19 cellular contexts compared by ENCODE assay signal in genomic region chr12:127984386-127985055, GRCh38.
DNase-seq lines count a peak whose midpoint lies in the region; ATAC-seq, FAIRE-seq and TF ChIP-seq lines count a peak whose summit lies in the region.
"Had no signal": no experiment of that assay in that cellular context is flagged by ENCODE, and none has a peak within 500 bp of the region (broad histone marks: within the 10 kb centered on the region; RNA-seq: fewer than 3 reads in every experiment).

No MANE protein-coding gene starts in this region.

- H3K4me3 ChIP-seq in astrocyte (ENCODE audit: insufficient read depth, low read depth, low read length) (no peak overlapping the region), smooth muscle cell (no peak overlapping the region), esophagus squamous epithelium (no peak overlapping the region)
- H3K4me3 ChIP-seq: BLaER1, K562 had no signal

- no peak for ATAC-seq in GM21381 (IDR thresholded peaks at IDR 0.05; ENCODE audit: unreplicated experiment)
- ATAC-seq: HCT116, K562, Panc1, Right ventricle myocardium inferior had no signal

- H3K27ac Mint-ChIP-seq in astrocyte (ENCODE audit: unreplicated experiment) = no peak overlapping the region

- H3K27me3 ChIP-seq in astrocyte (ENCODE audit: insufficient read depth, low read length) (no peaks in the 10 kb centered on the region), smooth muscle cell (ENCODE audit: low read depth) (no peaks in the 10 kb centered on the region), esophagus squamous epithelium (no peaks in the 10 kb centered on the region)
- H3K27me3 ChIP-seq: BLaER1 had no signal

- DNase-seq in GM03348 (ENCODE audit: low spot score) (peak; percentile 9), astrocyte (ENCODE audit: low read depth) (peak; percentile 66), myocyte (ENCODE audit: low read depth) (peak; percentile 50), smooth muscle cell (lab: John Stamatoyannopoulos, UW; ENCODE audit: unreplicated experiment) (no peak), esophagus squamous epithelium (lab: John Stamatoyannopoulos, UW) (no peak), NAMALWA (ENCODE audit: low spot score) (no peak), GM19239 (ENCODE audit: insufficient read length, low spot score) (no peak)
- DNase-seq: NCI-H1092, NCI-H146, NCI-H2081, NCI-H510A treated with DMSO at 0.1 percent for 48 hours, NCI-H82, SK-N-SH had no signal

- H3K9ac ChIP-seq in astrocyte (ENCODE audit: low read length) (peak overlapping the region; percentile 50), smooth muscle cell (ENCODE audit: low read depth) (peak overlapping the region; percentile 18)
- H3K9ac ChIP-seq: BLaER1, SK-N-SH had no signal

- FAIRE-seq in astrocyte (lab: Jason Lieb, UNC) (peak; percentile 68), GM19239 (lab: Jason Lieb, UNC) (no peak)
- FAIRE-seq: K562 had no signal

- H3K27me3 Mint-ChIP-seq in astrocyte (ENCODE audit: low read depth, unreplicated experiment) = no peaks in the 10 kb centered on the region

- H3K36me3 Mint-ChIP-seq in astrocyte (ENCODE audit: low read depth, unreplicated experiment) = no peaks in the 10 kb centered on the region

- no peaks in the 10 kb centered on the region for H3F3A ChIP-seq in smooth muscle cell (ENCODE audit: low read depth)

- TF ChIP-seq CTCF in astrocyte (IDR thresholded peaks at IDR 0.05; ENCODE audit: insufficient read depth, low read depth, low read length) (no peak), smooth muscle cell (IDR thresholded peaks at IDR 0.05; ENCODE audit: borderline replicate concordance, insufficient read depth, poor library complexity, severe bottlenecking) (no peak), esophagus squamous epithelium (IDR thresholded peaks at IDR 0.05) (no peak)

- H3K4me1 ChIP-seq in astrocyte (ENCODE audit: insufficient read depth, low read length) = peaks cover 19% of the 10 kb centered on the region
- H3K4me1 ChIP-seq in smooth muscle cell (ENCODE audit: low read depth) = no peaks in the 10 kb centered on the region
- no peaks in the 10 kb centered on the region for H3K4me1 ChIP-seq in esophagus squamous epithelium

- peaks cover 10% of the 10 kb centered on the region for H3K9me3 Mint-ChIP-seq in astrocyte (ENCODE audit: unreplicated experiment)

- H3K4me1 Mint-ChIP-seq in astrocyte (ENCODE audit: low read depth, unreplicated experiment) = no peaks in the 10 kb centered on the region

- 65% methylated on average over 10 of the region's 10 CpGs for whole genome bisulfite sequencing in smooth muscle cell (ENCODE audit: low lambda C conversion rate)
- 78 to 79% methylated on average over 10 of the region's 10 CpGs for WGBS in esophagus squamous epithelium, 2 donors

- intact Hi-C loops in esophagus squamous epithelium (cut with DNase I) = no loop called here

- H2AFZ ChIP-seq in astrocyte (ENCODE audit: low read depth, low read length) (no peak overlapping the region), smooth muscle cell (ENCODE audit: low read depth) (no peak overlapping the region)

- H3K9me3 ChIP-seq in astrocyte (ENCODE audit: insufficient read depth, low read depth, low read length) (no peaks in the 10 kb centered on the region), smooth muscle cell (replicated peaks; ENCODE audit: low read depth) (no peaks in the 10 kb centered on the region), esophagus squamous epithelium (peaks cover 0 to 9% (median 0%) of the 10 kb centered on the region in 3 donors)
- H3K9me3 ChIP-seq: SK-N-SH had no signal

- H3K4me3 Mint-ChIP-seq in astrocyte (ENCODE audit: unreplicated experiment) = no peak overlapping the region

- H3K36me3 ChIP-seq in astrocyte (ENCODE audit: insufficient read depth, low read length) (no peaks in the 10 kb centered on the region), smooth muscle cell (ENCODE audit: low read depth) (no peaks in the 10 kb centered on the region), esophagus squamous epithelium (no peaks in the 10 kb centered on the region)
- H3K36me3 ChIP-seq: BLaER1 had no signal

- H3K4me2 ChIP-seq in astrocyte (ENCODE audit: low read length) = peak overlapping the region; percentile 52
- peak overlapping the region; percentile 32 for H3K4me2 ChIP-seq in smooth muscle cell
- H3K4me2 ChIP-seq: BLaER1, SK-N-SH had no signal

- H3K27ac ChIP-seq in astrocyte (ENCODE audit: low read depth, low read length) (peak overlapping the region; percentile 80), smooth muscle cell (ENCODE audit: low read depth) (peak overlapping the region; percentile 61), esophagus squamous epithelium (no peak overlapping the region)
- H3K27ac ChIP-seq: BLaER1 had no signal

- H3K79me2 ChIP-seq in astrocyte (ENCODE audit: insufficient read depth, low read length) (no peaks in the 10 kb centered on the region), smooth muscle cell (ENCODE audit: low read depth) (no peaks in the 10 kb centered on the region)

- TF ChIP-seq POLR2A in esophagus squamous epithelium (IDR thresholded peaks at IDR 0.05) = no peak

- H4K20me1 ChIP-seq in astrocyte (ENCODE audit: insufficient read depth, low read length) (no peaks in the 10 kb centered on the region), smooth muscle cell (ENCODE audit: low read depth) (no peaks in the 10 kb centered on the region)
- H4K20me1 ChIP-seq: BLaER1 had no signal

Comparison
In these comparisons a context has a peak if more than half of its experiments do, and no peak if none do; other contexts are left out.
1. DNase-seq: peak in GM03348 (single experiment), astrocyte (single experiment) and myocyte (single experiment); none in smooth muscle cell (single experiment), esophagus squamous epithelium (single experiment), NAMALWA (single experiment) and GM19239 (single experiment).
2. H3K27ac ChIP-seq: peak in astrocyte (single experiment) and smooth muscle cell (single experiment); none in esophagus squamous epithelium (0 of 4).